9 cellular contexts compared by ENCODE assay signal in genomic region chr7:5428470-5429252, GRCh38. TPM values are rescaled to one million over a fixed set of nuclear protein-coding genes. Genes with fewer than 3 reads are reported as not detected.
A peak's percentile ranks its signal among the peaks of the same experiment; 100 is the strongest.
DNase-seq lines count a peak whose midpoint lies in the region; ATAC-seq and TF ChIP-seq lines count a peak whose summit lies in the region.
"Had no signal": no experiment of that assay in that cellular context is flagged by ENCODE, and none has a peak within 500 bp of the region (broad histone marks: within the 10 kb centered on the region; RNA-seq: fewer than 3 reads in every experiment).

No MANE protein-coding gene starts in this region.

- TF ChIP-seq CTCF in astrocyte of the cerebellum (IDR thresholded peaks at IDR 0.05; ENCODE audit: low read depth, low read length, missing control alignments), result no peak

- H3K36me3 ChIP-seq in iPS-15b (ENCODE audit: control insufficient read depth, insufficient read depth, low read length), result no peaks in the 10 kb centered on the region

- DNase-seq in NCI-H748 (lab: John Stamatoyannopoulos, UW; ENCODE audit: unreplicated experiment), result peak; percentile 16
- DNase-seq in NCI-H748 treated with DMSO at 0.1 percent for 48 hours (lab: John Stamatoyannopoulos, UW), result no peak
- DNase-seq in NCI-H2107 (lab: John Stamatoyannopoulos, UW), result peak; percentile 41
- peak; percentile 73 for DNase-seq in astrocyte of the cerebellum (ENCODE audit: low read depth)
- peak; percentile 82 for DNase-seq in sciatic nerve (ENCODE audit: low spot score)
- DNase-seq in stimulated activated CD4-positive, alpha-beta T cell treated with anti-CD3 and anti-CD28 coated beads, Interleukin-2, amount 100 ng/mL, for 48 hours, result no peak
- DNase-seq: CD4-positive, CD25-positive, alpha-beta regulatory T cell had no signal

- H3K4me3 ChIP-seq in astrocyte of the cerebellum (ENCODE audit: low read depth, low read length), result peak overlapping the region; percentile 75
- H3K4me3 ChIP-seq in iPS-15b (ENCODE audit: low read depth, low read length), result peak overlapping the region; percentile 64

- H3K27me3 ChIP-seq in iPS-15b (ENCODE audit: control insufficient read depth, insufficient read depth, low read length), result peaks cover 46% of the 10 kb centered on the region

- ATAC-seq in sciatic nerve (peak; percentile 29), HG03439 (IDR thresholded peaks at IDR 0.05; ENCODE audit: unreplicated experiment) (no peak)

- H3K9ac ChIP-seq in iPS-15b (ENCODE audit: low read depth, low read length), result peak overlapping the region; percentile 32

- H3K9me3 ChIP-seq in iPS-15b (ENCODE audit: control insufficient read depth, insufficient read depth, low read length), result no peaks in the 10 kb centered on the region

- peaks cover 4% of the 10 kb centered on the region for H3K4me1 ChIP-seq in iPS-15b (ENCODE audit: control insufficient read depth, insufficient read depth, low read length)

- intact Hi-C loops in sciatic nerve (cut with DNase I), result no loop called here

- in situ Hi-C loops in astrocyte of the cerebellum (cut with HindIII; ENCODE audit: low sequenced_read_pairs), result no loop called here

RNA-seq across cellular contexts. Expression of gene TNRC18, which starts 5.0 kb away (rescaled TPM):
- 107 TPM for total RNA-seq in sciatic nerve

Comparison
In these comparisons a context has a peak if more than half of its experiments do, and no peak if none do; other contexts are left out.
1. DNase-seq: peak in NCI-H748 (single experiment), NCI-H2107 (single experiment), astrocyte of the cerebellum (single experiment) and sciatic nerve (single experiment); none in NCI-H748 treated with DMSO at 0.1 percent for 48 hours (single experiment) and stimulated activated CD4-positive, alpha-beta T cell treated with anti-CD3 and anti-CD28 coated beads, Interleukin-2, amount 100 ng/mL, for 48 hours (0 of 2).